Comparison of ENCODE assay signal across 8 cellular contexts in the genomic region with DNA sequence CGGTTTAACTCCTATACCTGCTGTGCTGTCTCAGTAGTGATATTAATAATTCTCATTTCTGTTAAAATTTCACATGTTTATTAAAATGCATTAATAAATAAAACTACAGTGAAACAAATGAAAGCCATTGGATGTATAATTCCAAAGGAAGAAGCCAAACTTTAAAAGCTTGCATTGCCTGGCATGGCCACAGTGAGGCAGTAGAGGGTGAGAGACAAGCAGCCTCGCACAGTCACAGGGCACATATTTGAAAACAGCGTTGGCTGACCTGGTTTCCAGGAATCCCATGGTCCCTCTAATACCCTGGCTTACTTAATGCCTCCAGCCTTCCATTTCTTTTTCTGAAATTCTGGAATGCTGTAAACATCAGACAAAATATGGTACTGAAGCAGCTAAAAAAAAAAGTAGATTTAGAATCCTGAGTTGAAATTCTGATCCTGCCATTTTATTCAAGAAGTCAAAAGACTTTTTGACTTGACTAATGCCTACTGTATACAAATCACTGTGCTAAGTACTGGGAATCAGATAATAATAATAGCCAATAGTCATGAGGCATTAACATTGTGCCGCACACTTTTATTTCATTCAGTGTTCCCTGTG. TPM values are rescaled to one million over a fixed set of nuclear protein-coding genes. Genes with fewer than 3 reads are reported as not detected.
A peak's percentile ranks its signal among the peaks of the same experiment; 100 is the strongest.
DNase-seq lines count a peak whose midpoint lies in the region; ATAC-seq, FAIRE-seq and TF ChIP-seq lines count a peak whose summit lies in the region.

No MANE protein-coding gene starts in this region.

- no peak for TF ChIP-seq POLR2A in H54 (IDR thresholded peaks at IDR 0.05; ENCODE audit: low read depth, low read length)

- POLR2A ChIA-PET in activated CD8-positive, alpha-beta T cell treated with anti-CD3 and anti-CD28 coated beads for 36 hours (lab: Charles Lee) = interaction anchor here (0.8 to 2.9 kb wide), 6 partner anchors 10 to 194 kb away, joined by 3 to 11 read pairs (median 4); a partner anchor contains a TSS

- H3K4me3 Mint-ChIP-seq in activated CD8-positive, alpha-beta T cell treated with anti-CD3 and anti-CD28 coated beads for 36 hours = no peak overlapping the region
- no peak overlapping the region for H3K4me3 Mint-ChIP-seq in effector memory CD8-positive, alpha-beta T cell

- H3K4me3 ChIP-seq in mucosa of descending colon = no peak overlapping the region

- intact Hi-C loops in activated CD8-positive, alpha-beta T cell treated with anti-CD3 and anti-CD28 coated beads for 36 hours (cut with micrococcal nuclease) = loop anchor here (10.0 kb wide), 1 partner anchor 151 kb away; no protein-coding TSS in a partner anchor
- intact Hi-C loops in mucosa of descending colon (cut with DNase I, micrococcal nuclease) = loop anchor here in 1 of 2 donors (5.0 kb wide), 1 partner anchor 148 kb away; no protein-coding TSS in a partner anchor

- TF ChIP-seq CTCF in activated CD8-positive, alpha-beta T cell treated with anti-CD3 and anti-CD28 coated beads for 36 hours (IDR thresholded peaks at IDR 0.05) = peak; percentile 92
- TF ChIP-seq CTCF in mucosa of descending colon (IDR thresholded peaks at IDR 0.05) = peak; percentile 76

- no peaks in the 10 kb centered on the region for H3K36me3 ChIP-seq in mucosa of descending colon (ENCODE audit: low read depth)

- H3K27ac ChIP-seq in substantia nigra (ENCODE audit: low read depth, low read length, poor library complexity, severe bottlenecking) = no peak overlapping the region

- peak; percentile 80 for ATAC-seq in activated CD8-positive, alpha-beta T cell treated with anti-CD3 and anti-CD28 coated beads for 36 hours
- ATAC-seq in effector memory CD8-positive, alpha-beta T cell (replicated peaks) = peak; percentile 81
- ATAC-seq in mucosa of descending colon = peak; percentile 84
- ATAC-seq in HG03521 (IDR thresholded peaks at IDR 0.05; ENCODE audit: unreplicated experiment) = no peak

- no peaks in the 10 kb centered on the region for H3K27me3 Mint-ChIP-seq in activated CD8-positive, alpha-beta T cell treated with anti-CD3 and anti-CD28 coated beads for 36 hours
- peaks cover 11 to 27% of the 10 kb centered on the region in 2 donors for H3K27me3 Mint-ChIP-seq in effector memory CD8-positive, alpha-beta T cell

- no peak for FAIRE-seq in H54 (lab: Jason Lieb, UNC)

- peak; percentile 76 for DNase-seq in Ammon's horn (ENCODE audit: low spot score)
- peak; percentile 53 for DNase-seq in H54 (ENCODE audit: insufficient read length, low spot score)
- DNase-seq in NCI-H748 treated with DMSO at 0.1 percent for 48 hours (lab: John Stamatoyannopoulos, UW) = peak; percentile 12
- peak; percentile 79 for DNase-seq in activated CD8-positive, alpha-beta T cell treated with anti-CD3 and anti-CD28 coated beads for 36 hours
- peak; percentile 58 to 70 (median 63) for DNase-seq in effector memory CD8-positive, alpha-beta T cell
- peak in 2 of 3 donors; percentile 68 to 86 for DNase-seq in mucosa of descending colon
- peak in 34 of 49 donors; percentile 9 to 70 (median 48) for DNase-seq in substantia nigra (lab: John Stamatoyannopoulos, UW)

- H3K9me3 Mint-ChIP-seq in activated CD8-positive, alpha-beta T cell treated with anti-CD3 and anti-CD28 coated beads for 36 hours = no peaks in the 10 kb centered on the region
- H3K9me3 Mint-ChIP-seq in effector memory CD8-positive, alpha-beta T cell = no peaks in the 10 kb centered on the region

- CTCF ChIA-PET in activated CD8-positive, alpha-beta T cell treated with anti-CD3 and anti-CD28 coated beads for 36 hours (lab: Charles Lee) = interaction anchor here (0.7 to 27.6 kb wide), 51 partner anchors 8 to 511 kb away, joined by 3 to 1003 read pairs (median 5); a partner anchor contains a TSS

- H3K4me1 ChIP-seq in mucosa of descending colon (ENCODE audit: low read depth) = no peaks in the 10 kb centered on the region

- peaks cover 16% of the 10 kb centered on the region for H3K4me1 Mint-ChIP-seq in activated CD8-positive, alpha-beta T cell treated with anti-CD3 and anti-CD28 coated beads for 36 hours (ENCODE audit: low read depth)
- no peaks in the 10 kb centered on the region for H3K4me1 Mint-ChIP-seq in effector memory CD8-positive, alpha-beta T cell (ENCODE audit: low read depth in 2 of 2)

- H3K9me3 ChIP-seq in mucosa of descending colon = no peaks in the 10 kb centered on the region

- no peaks in the 10 kb centered on the region for H3K36me3 Mint-ChIP-seq in activated CD8-positive, alpha-beta T cell treated with anti-CD3 and anti-CD28 coated beads for 36 hours (ENCODE audit: low read depth)
- no peaks in the 10 kb centered on the region for H3K36me3 Mint-ChIP-seq in effector memory CD8-positive, alpha-beta T cell (ENCODE audit: insufficient read depth)

- no peak overlapping the region for H3K27ac Mint-ChIP-seq in activated CD8-positive, alpha-beta T cell treated with anti-CD3 and anti-CD28 coated beads for 36 hours
- no peak overlapping the region for H3K27ac Mint-ChIP-seq in effector memory CD8-positive, alpha-beta T cell

RNA-seq across cellular contexts. Expression of a gene that starts 6.7 kb away (rescaled TPM):
- 1 to 10 TPM; 3.7 TPM for total RNA-seq in activated CD8-positive, alpha-beta T cell treated with anti-CD3 and anti-CD28 coated beads for 36 hours
- 10 to 100 TPM; 14.3 to 23.9 (median 16.3) TPM for total RNA-seq in mucosa of descending colon

RNA-seq across cellular contexts. Expression of a gene that starts 8.4 kb away (rescaled TPM):
- total RNA-seq in activated CD8-positive, alpha-beta T cell treated with anti-CD3 and anti-CD28 coated beads for 36 hours = 10 to 100 TPM; 33.8 to 35.6 TPM
- total RNA-seq in mucosa of descending colon = 1 to 10 TPM in 2 of 3 donors, under 1 TPM in 1; 0.61 to 2.3 (median 1.3) TPM

Comparison
In these comparisons a context has a peak if more than half of its experiments do, and no peak if none do; other contexts are left out.
1. DNase-seq: peak in every context shown above with its lines; median percentile 79 in activated CD8-positive, alpha-beta T cell treated with anti-CD3 and anti-CD28 coated beads for 36 hours; 77 in mucosa of descending colon; 76 in Ammon's horn; 63 in effector memory CD8-positive, alpha-beta T cell; 53 in H54; 48 in substantia nigra; 12 in NCI-H748 treated with DMSO at 0.1 percent for 48 hours.
2. RNA of a gene that starts 8.4 kb away (total RNA-seq): 33.8 to 35.6 TPM in activated CD8-positive, alpha-beta T cell treated with anti-CD3 and anti-CD28 coated beads for 36 hours; 0.61 to 2.3 TPM in mucosa of descending colon; every median in the first group is over 10 times any median in the second.